Comparison of ENCODE assay signal across 18 cellular contexts in the genomic region with DNA sequence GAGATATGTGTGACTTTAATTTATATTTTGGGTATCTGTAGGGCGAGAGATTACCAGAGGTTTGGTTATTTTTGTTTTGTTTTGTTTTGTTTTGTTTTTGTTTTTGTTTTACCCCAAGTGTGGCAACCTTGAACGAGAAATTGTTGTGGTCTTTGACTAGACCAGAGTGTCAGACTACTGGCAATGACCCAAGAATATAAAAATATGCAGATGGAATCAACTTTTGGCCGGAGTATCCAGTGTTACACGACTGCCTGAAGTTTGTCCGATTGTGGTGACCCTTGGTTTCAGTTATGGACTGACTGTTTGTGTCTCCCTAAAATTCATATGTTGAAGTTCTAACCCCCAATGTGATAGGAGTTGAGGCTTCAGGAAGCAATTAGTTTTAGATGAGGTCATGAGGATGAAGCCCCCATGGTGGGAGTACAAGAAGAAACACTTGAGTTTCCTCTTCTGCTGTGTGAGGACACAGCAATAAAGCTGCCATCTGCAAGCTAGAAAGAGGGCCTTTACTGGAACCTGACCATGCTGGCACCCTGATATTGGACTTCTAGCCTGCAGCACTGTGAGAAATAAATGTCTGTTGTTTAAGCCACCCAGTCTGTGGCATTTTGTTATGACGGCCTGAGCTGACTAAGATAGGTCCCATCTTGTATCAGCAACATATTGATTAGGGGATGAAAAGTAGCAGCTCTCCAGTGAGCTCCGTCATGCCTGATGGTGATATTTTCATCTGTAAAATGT.
"Had no signal": no experiment of that assay in that cellular context is flagged by ENCODE, and none has a peak within 500 bp of the region (broad histone marks: within the 10 kb centered on the region; RNA-seq: fewer than 3 reads in every experiment).

No MANE protein-coding gene starts in this region.

- H3K27me3 Mint-ChIP-seq: activated CD4-positive, alpha-beta T cell treated with anti-CD3 and anti-CD28 coated beads, Interleukin-2, amount 10 ng/mL, durations not matched to agents 24 days and 14 days; activated naive CD8-positive, alpha-beta T cell treated with anti-CD3 and anti-CD28 coated beads for 36 hours; naive thymus-derived CD8-positive, alpha-beta T cell had no signal

- H3K4me3 Mint-ChIP-seq: activated CD4-positive, alpha-beta T cell treated with anti-CD3 and anti-CD28 coated beads, Interleukin-2, amount 10 ng/mL, durations not matched to agents 24 days and 14 days; activated naive CD8-positive, alpha-beta T cell treated with anti-CD3 and anti-CD28 coated beads for 36 hours had no signal

- ATAC-seq: body of pancreas, sciatic nerve, upper lobe of right lung had no signal

- H3K79me2 ChIP-seq: hepatocyte had no signal

- H2AFZ ChIP-seq: hepatocyte had no signal

- H3K36me3 Mint-ChIP-seq: activated naive CD8-positive, alpha-beta T cell treated with anti-CD3 and anti-CD28 coated beads for 36 hours had no signal

- H3K36me3 ChIP-seq: ovary, upper lobe of right lung had no signal

- DNase-seq: activated CD4-positive, CD25-positive, alpha-beta regulatory T cell; activated CD8-positive, alpha-beta memory T cell treated with anti-CD3 and anti-CD28 coated beads for 24 hours; activated CD8-positive, alpha-beta memory T cell treated with anti-CD3 and anti-CD28 coated beads, Interleukin-2, amount 50 U/mL, for 48 hours; activated gamma-delta T cell treated with Interleukin-2 at 50 U/mL for 16 hours; activated naive CD8-positive, alpha-beta T cell treated with anti-CD3 and anti-CD28 coated beads for 36 hours; amygdala; body of pancreas; dermis blood vessel endothelial cell; mesendoderm; ovary; stimulated activated CD4-positive, alpha-beta T cell treated with anti-CD3 and anti-CD28 coated beads, Interleukin-4, amount 100 ng/mL, for 1 hour; testis; upper lobe of right lung had no signal

- H3K27ac ChIP-seq: body of pancreas, hepatocyte, ovary, testis, upper lobe of right lung had no signal

- H3K4me1 ChIP-seq: testis, upper lobe of right lung had no signal

- H3K27ac Mint-ChIP-seq: activated CD4-positive, alpha-beta T cell treated with anti-CD3 and anti-CD28 coated beads, Interleukin-2, amount 10 ng/mL, durations not matched to agents 24 days and 14 days; activated naive CD8-positive, alpha-beta T cell treated with anti-CD3 and anti-CD28 coated beads for 36 hours had no signal

- H3K9me3 ChIP-seq: body of pancreas, ovary, testis, upper lobe of right lung had no signal

- H3K9me3 Mint-ChIP-seq: activated CD4-positive, alpha-beta T cell treated with anti-CD3 and anti-CD28 coated beads, Interleukin-2, amount 10 ng/mL, durations not matched to agents 24 days and 14 days had no signal

- H3K4me3 ChIP-seq: body of pancreas, hepatocyte, ovary, smooth muscle cell, testis, upper lobe of right lung had no signal

- H3K4me2 ChIP-seq: hepatocyte, smooth muscle cell had no signal

- H3K27me3 ChIP-seq: body of pancreas, hepatocyte, ovary, testis, upper lobe of right lung had no signal
